ENCODE assay signal across 8 cellular contexts in the genomic region with DNA sequence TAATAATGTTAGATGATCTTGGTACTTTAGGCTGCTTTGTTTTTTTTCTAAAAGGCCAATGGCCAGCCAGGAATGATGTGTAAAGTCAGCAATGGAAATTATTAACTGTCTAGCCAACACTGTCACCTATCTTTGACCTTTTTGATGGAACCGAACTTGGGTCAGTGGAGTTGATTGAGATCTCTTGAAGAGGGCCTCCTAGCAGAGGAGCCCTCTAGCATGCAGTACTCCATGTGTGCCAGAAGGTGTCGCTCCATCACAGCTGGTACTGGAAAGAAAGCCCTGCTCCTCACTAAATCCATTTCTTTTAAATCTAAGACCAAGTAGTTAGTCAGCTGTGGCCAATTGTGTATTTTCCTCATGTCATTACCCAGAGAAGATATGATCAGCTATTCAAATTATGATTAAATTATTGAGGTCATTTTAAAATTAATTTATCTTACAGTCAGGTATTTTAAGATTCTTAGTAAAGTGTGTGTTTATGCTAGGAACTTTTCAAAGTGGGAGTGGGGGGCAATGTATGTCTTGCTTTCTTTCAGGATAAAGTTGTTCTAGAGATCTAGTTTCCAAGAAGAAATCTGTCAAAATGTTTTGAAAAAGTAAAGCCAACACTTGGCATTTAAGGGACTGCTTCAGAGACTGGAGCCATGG. TPM values are rescaled to one million over a fixed set of nuclear protein-coding genes. Genes with fewer than 3 reads are reported as not detected.
DNase-seq lines count a peak whose midpoint lies in the region; ATAC-seq, FAIRE-seq and TF ChIP-seq lines count a peak whose summit lies in the region.

No MANE protein-coding gene starts in this region.

- TF ChIP-seq CTCF in psoas muscle (IDR thresholded peaks at IDR 0.05) = peak; percentile 99

- H3K27ac ChIP-seq in psoas muscle = no peak overlapping the region
- H3K27ac ChIP-seq in aorta (ENCODE audit: low read depth in 1 of 2, low read length in 2 of 2) = no peak overlapping the region

- H3K4me1 ChIP-seq in psoas muscle (no peaks in the 10 kb centered on the region), aorta (ENCODE audit: control insufficient read depth in 1 of 2, insufficient read depth in 2 of 2, low read length in 2 of 2) (no peaks in the 10 kb centered on the region)

- H3K36me3 ChIP-seq in psoas muscle (ENCODE audit: insufficient read depth in 1 of 2, low read depth in 1 of 2) (no peaks in the 10 kb centered on the region), aorta (ENCODE audit: control insufficient read depth in 1 of 2, insufficient read depth in 2 of 2, low read length in 1 of 2) (no peaks in the 10 kb centered on the region)

- WGBS in psoas muscle, 3 donors = 27 to 35% (median 30%) methylated on average over 2 of the region's 2 CpGs
- WGBS in aorta, 2 donors = 22 to 27% methylated on average over 2 of the region's 2 CpGs

- peak; percentile 62 for ATAC-seq in GM21786 (IDR thresholded peaks at IDR 0.05; ENCODE audit: unreplicated experiment)
- ATAC-seq in psoas muscle = peak; percentile 82 to 92 (median 91)
- ATAC-seq in aorta (ENCODE audit: low FRiP score) = peak; percentile 94

- H3K9me3 ChIP-seq in psoas muscle (no peaks in the 10 kb centered on the region), aorta (ENCODE audit: control insufficient read depth, low read length) (no peaks in the 10 kb centered on the region)

- H3K4me3 ChIP-seq in psoas muscle = no peak overlapping the region
- H3K4me3 ChIP-seq in aorta (ENCODE audit: low read length in 2 of 2) = no peak overlapping the region

- DNase-seq in LHCN-M2 (ENCODE audit: low read depth) = peak; percentile 66
- DNase-seq in SHP77 (lab: John Stamatoyannopoulos, UW) = peak; percentile 7 to 24
- DNase-seq in activated effector memory CD4-positive, alpha-beta T cell treated with anti-CD3 and anti-CD28 coated beads, Interleukin-2, amount 50 U/mL, for 16 hours = peak; percentile 84
- peak; percentile 52 for DNase-seq in globus pallidus (ENCODE audit: low spot score)
- peak in 1 of 2 donors; percentile 39 for DNase-seq in psoas muscle
- DNase-seq in aorta = peak in 1 of 2 donors; percentile 49

- H3K27me3 ChIP-seq in psoas muscle (ENCODE audit: insufficient read depth in 3 of 3, low read length in 2 of 3) (no peaks in the 10 kb centered on the region), aorta (ENCODE audit: control insufficient read depth in 1 of 2, insufficient read depth in 2 of 2, low read length in 1 of 2) (no peaks in the 10 kb centered on the region)

- peak; percentile 71 for FAIRE-seq in G401.6 (lab: Jason Lieb, UNC)

- intact Hi-C loops in psoas muscle (cut with DNase I) = loop anchor here (1.0 kb wide), 2 partner anchors 104 to 105 kb away; no protein-coding TSS in a partner anchor
- intact Hi-C loops in aorta (cut with DNase I) = loop anchor here (1.0 to 10.0 kb wide), 3 partner anchors 104 to 572 kb away; no protein-coding TSS in a partner anchor

RNA-seq across cellular contexts. Expression of gene CROT, which starts 33.1 kb away (rescaled TPM):
- total RNA-seq in LHCN-M2 (2014; rRNA removed) (24.8 and 32.4 TPM in 2 replicates), psoas muscle (10 to 100 TPM in 2 of 4 donors, 1 to 10 TPM in 2; 4.6 to 12.4 (median 10.5) TPM), aorta (10 to 100 TPM; 11.8 to 19.5 TPM)
- 10.4 TPM for polyA plus RNA-seq in LHCN-M2 (2012)
- polyA plus RNA-seq in psoas muscle (10 to 100 TPM in 1 of 3 donors, 1 to 10 TPM in 2; 3.1 to 11.1 (median 6.2) TPM), aorta (10 to 100 TPM; 11.0 to 16.1 TPM)
